Comparison of ENCODE assay signal across 8 cellular contexts in genomic region chr9:125126019-125126746, GRCh38. TPM values are rescaled to one million over a fixed set of nuclear protein-coding genes. Genes with fewer than 3 reads are reported as not detected.
DNase-seq lines count a peak whose midpoint lies in the region; ATAC-seq and TF ChIP-seq lines count a peak whose summit lies in the region.

No MANE protein-coding gene starts in this region.

- no peak for TF ChIP-seq POLR2A in gastrocnemius medialis (IDR thresholded peaks at IDR 0.05)

- H3K36me3 Mint-ChIP-seq in activated naive CD4-positive, alpha-beta T cell treated with anti-CD3 and anti-CD28 coated beads, Interleukin-2, amount 10 ng/mL, durations not matched to agents 7 days and 5 days, result peaks cover 21% of the 10 kb centered on the region

- peaks cover 3 to 6% of the 10 kb centered on the region in 2 donors for H3K4me1 ChIP-seq in gastrocnemius medialis

- no peaks in the 10 kb centered on the region for H3K27me3 ChIP-seq in gastrocnemius medialis

- no peak for TF ChIP-seq CTCF in gastrocnemius medialis (IDR thresholded peaks at IDR 0.05 in 4 of 5, conservative IDR thresholded peaks at IDR 0.05 in 1 of 5)

- H3K36me3 ChIP-seq in SK-N-MC (ENCODE audit: insufficient read depth, low read length) (no peaks in the 10 kb centered on the region), gastrocnemius medialis (no peaks in the 10 kb centered on the region)

- intact Hi-C loops in Right ventricle myocardium inferior (cut with DNase I) (no loop called here), gastrocnemius medialis (cut with DNase I; ENCODE audit: low total_unique reads) (no loop called here)

- H3K9ac ChIP-seq in SK-N-MC (ENCODE audit: insufficient read length), result no peak overlapping the region

- ATAC-seq in GM19025 (IDR thresholded peaks at IDR 0.05; ENCODE audit: low read depth, unreplicated experiment) (peak; percentile 85), HG03139 (IDR thresholded peaks at IDR 0.05; ENCODE audit: unreplicated experiment) (peak; percentile 94), Right ventricle myocardium inferior (peak; percentile 98), gastrocnemius medialis (peak; percentile 97 to 99)

- peak overlapping the region; percentile 96 for H3K27ac Mint-ChIP-seq in activated naive CD4-positive, alpha-beta T cell treated with anti-CD3 and anti-CD28 coated beads, Interleukin-2, amount 10 ng/mL, durations not matched to agents 7 days and 5 days

- DNase-seq in SK-N-MC (ENCODE audit: low read depth, low spot score) (no peak), Right ventricle myocardium inferior (ENCODE audit: missing footprints) (peak; percentile 91), gastrocnemius medialis (peak; percentile 79 to 89), NCI-H1436 treated with DMSO at 0.1 percent for 48 hours (lab: John Stamatoyannopoulos, UW) (no peak), HPDE6-E6E7 (ENCODE audit: extremely low spot score) (no peak)
- peak; percentile 92 for DNase-seq in activated naive CD4-positive, alpha-beta T cell treated with anti-CD3 and anti-CD28 coated beads, Interleukin-2, amount 10 ng/mL, durations not matched to agents 7 days and 5 days

- H3K4me3 ChIP-seq in SK-N-MC, result no peak overlapping the region
- H3K4me3 ChIP-seq in gastrocnemius medialis, result no peak overlapping the region

- no peaks in the 10 kb centered on the region for H3K27me3 Mint-ChIP-seq in activated naive CD4-positive, alpha-beta T cell treated with anti-CD3 and anti-CD28 coated beads, Interleukin-2, amount 10 ng/mL, durations not matched to agents 7 days and 5 days

- H3K27ac ChIP-seq in SK-N-MC (peak overlapping the region; percentile 70; the same call in 1 of the 2 replicates), gastrocnemius medialis (peak overlapping the region; percentile 32 to 60 (median 56))

- H3K9me3 Mint-ChIP-seq in activated naive CD4-positive, alpha-beta T cell treated with anti-CD3 and anti-CD28 coated beads, Interleukin-2, amount 10 ng/mL, durations not matched to agents 7 days and 5 days, result no peaks in the 10 kb centered on the region

- in situ Hi-C loops in gastrocnemius medialis (cut with MboI; ENCODE audit: low sequenced_read_pairs in 4 of 4), result loop anchor here in 3 of 4 donors (25.0 kb wide), 2 partner anchors 189 to 364 kb away; partner anchors contain the start of genes NR6A1 (in 2 of the 3) and GOLGA1 (in 1 of the 3)

- CTCF ChIA-PET in activated naive CD4-positive, alpha-beta T cell treated with anti-CD3 and anti-CD28 coated beads, Interleukin-2, amount 10 ng/mL, durations not matched to agents 7 days and 5 days (lab: Charles Lee), result interaction anchor here (0.6 to 1.4 kb wide), 5 partner anchors 21 to 353 kb away, joined by 3 read pairs; no protein-coding TSS in a partner anchor

- no peaks in the 10 kb centered on the region for H3K9me3 ChIP-seq in SK-N-MC (ENCODE audit: low read depth, low read length)
- no peaks in the 10 kb centered on the region for H3K9me3 ChIP-seq in gastrocnemius medialis

- peak overlapping the region; percentile 49 for H3K4me3 Mint-ChIP-seq in activated naive CD4-positive, alpha-beta T cell treated with anti-CD3 and anti-CD28 coated beads, Interleukin-2, amount 10 ng/mL, durations not matched to agents 7 days and 5 days

- H3K4me1 Mint-ChIP-seq in activated naive CD4-positive, alpha-beta T cell treated with anti-CD3 and anti-CD28 coated beads, Interleukin-2, amount 10 ng/mL, durations not matched to agents 7 days and 5 days, result peaks cover 42% of the 10 kb centered on the region

RNA-seq across cellular contexts. Expression of gene SCAI, which starts 17.1 kb away (rescaled TPM):
- 3.4 TPM for total RNA-seq in Right ventricle myocardium inferior
- 1 to 10 TPM; 1.1 to 4.7 (median 3.4) TPM for total RNA-seq in gastrocnemius medialis

Comparison
In these comparisons a context has a peak if more than half of its experiments do, and no peak if none do; other contexts are left out.
1. DNase-seq: peak in activated naive CD4-positive, alpha-beta T cell treated with anti-CD3 and anti-CD28 coated beads, Interleukin-2, amount 10 ng/mL, durations not matched to agents 7 days and 5 days (single experiment), Right ventricle myocardium inferior (single experiment) and gastrocnemius medialis (2 of 2); none in SK-N-MC (single experiment), NCI-H1436 treated with DMSO at 0.1 percent for 48 hours (single experiment) and HPDE6-E6E7 (single experiment).
2. Peak in every context shown above with its lines, with median percentiles within 50 percentile points of each other: ATAC-seq.